9 cellular contexts compared by ENCODE assay signal in the genomic region with DNA sequence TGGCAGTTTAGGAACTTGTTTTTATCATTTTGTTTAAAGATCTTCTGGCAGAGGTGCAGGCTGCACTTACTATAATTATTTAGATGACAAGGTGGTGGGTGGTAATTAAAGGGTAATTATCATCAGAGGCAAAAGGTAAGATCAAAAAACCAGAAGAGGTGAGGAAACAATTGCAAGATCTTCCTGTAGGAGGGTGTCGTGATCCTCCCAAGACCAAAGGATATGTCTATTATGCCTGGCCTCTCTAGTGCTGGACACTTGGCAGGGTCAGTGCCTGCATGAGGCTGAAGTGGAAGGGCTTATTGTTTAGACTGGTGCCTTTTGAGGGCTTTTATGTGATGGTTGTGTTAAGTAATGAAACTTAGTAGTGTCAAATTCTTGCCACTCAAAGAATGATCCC. TPM values are rescaled to one million over a fixed set of nuclear protein-coding genes. Genes with fewer than 3 reads are reported as not detected.
A peak's percentile ranks its signal among the peaks of the same experiment; 100 is the strongest.
DNase-seq lines count a peak whose midpoint lies in the region; ATAC-seq, FAIRE-seq and TF ChIP-seq lines count a peak whose summit lies in the region.
"Had no signal": no experiment of that assay in that cellular context is flagged by ENCODE, and none has a peak within 500 bp of the region (broad histone marks: within the 10 kb centered on the region; RNA-seq: fewer than 3 reads in every experiment).

No MANE protein-coding gene starts in this region.

- peaks cover 17% of the 10 kb centered on the region for H4K20me1 ChIP-seq in HepG2 (ENCODE audit: insufficient read depth, low read length)

- CTCF ChIA-PET in HepG2 (lab: Yijun Ruan, JAX; ENCODE audit: low intra/inter-chr PET ratio, low total read pairs), result interaction anchor here (1.4 to 1.5 kb wide), 2 partner anchors 60 to 62 kb away, joined by 6 to 8 read pairs; no protein-coding TSS in a partner anchor

- POLR2A ChIA-PET in HepG2 (lab: Yijun Ruan, JAX), result interaction anchor here (2.9 to 3.0 kb wide), 2 partner anchors 12 to 123 kb away, joined by 13 to 20 read pairs; no protein-coding TSS in a partner anchor

- no peak for TF ChIP-seq EP300 in HepG2 (IDR thresholded peaks at IDR 0.05; ENCODE audit: low read depth in 2 of 2, low read length in 2 of 2)
- TF ChIP-seq EP300 in HepG2 (CRISPR knock-in tag; IDR thresholded peaks at IDR 0.05; ENCODE audit: borderline replicate concordance), result no peak

- BruUV-seq in HepG2 (replicated peaks; lab: Mats Ljungman, UMichigan), result no TSS peak

- peak overlapping the region; percentile 74 for H3K4me2 ChIP-seq in HepG2 (ENCODE audit: low read depth, low read length)

- TF ChIP-seq CTCF in HepG2 (CRISPR knock-in tag; IDR thresholded peaks at IDR 0.05), result peak; percentile 58
- peak in 2 of 4 donors; percentile 13 to 23 for TF ChIP-seq CTCF in right lobe of liver (IDR thresholded peaks at IDR 0.05)
- TF ChIP-seq CTCF in RWPE2 (IDR thresholded peaks at IDR 0.05; ENCODE audit: poor library complexity, severe bottlenecking), result peak; percentile 38
- peak; percentile 52 for TF ChIP-seq CTCF in foreskin keratinocyte (conservative IDR thresholded peaks at IDR 0.05)
- TF ChIP-seq CTCF in upper lobe of right lung (IDR thresholded peaks at IDR 0.05), result peak; percentile 8

- H3K9me3 ChIP-seq in HepG2 (ENCODE audit: low read length) (no peaks in the 10 kb centered on the region), right lobe of liver (no peaks in the 10 kb centered on the region), RWPE2 (ENCODE audit: severe bottlenecking) (no peaks in the 10 kb centered on the region), upper lobe of right lung (no peaks in the 10 kb centered on the region)
- H3K9me3 ChIP-seq: transverse colon had no signal

- H3K4me3 ChIP-seq in HepG2 (replicated peaks in 1 of 3; ENCODE audit: insufficient read depth in 1 of 3, low read depth in 2 of 3, low read length in 3 of 3) (peak overlapping the region in 2 of 3 experiments; percentile 73 to 79; a peak in 3 of 6 replicates), right lobe of liver (no peak overlapping the region), RWPE2 (ENCODE audit: severe bottlenecking) (peak overlapping the region; percentile 89), upper lobe of right lung (no peak overlapping the region)

- TF ChIP-seq RAD21 in HepG2 (CRISPR knock-in tag; IDR thresholded peaks at IDR 0.05), result peak; percentile 28; the same call in 1 of the 2 replicates

- H3K27me3 ChIP-seq in HepG2 (ENCODE audit: control insufficient read depth in 1 of 2, insufficient read depth in 2 of 2, low read length in 2 of 2) (no peaks in the 10 kb centered on the region; a peak in 1 of 5 replicates), right lobe of liver (no peaks in the 10 kb centered on the region), RWPE2 (ENCODE audit: insufficient read depth, poor library complexity, severe bottlenecking) (no peaks in the 10 kb centered on the region), foreskin keratinocyte (no peaks in the 10 kb centered on the region), upper lobe of right lung (no peaks in the 10 kb centered on the region)
- H3K27me3 ChIP-seq: transverse colon had no signal

- no peak overlapping the region for H2AFZ ChIP-seq in HepG2 (ENCODE audit: low read length)

- ATAC-seq in HepG2, result no peak
- ATAC-seq in right lobe of liver, result no peak
- 0 out of 3 replicates have a peak, but pooled peaks have one; percentile 11 for ATAC-seq in RWPE2 (ENCODE audit: low read depth)
- ATAC-seq in foreskin keratinocyte, result no peak
- ATAC-seq in upper lobe of right lung, result no peak
- no peak for ATAC-seq in GM19467 (IDR thresholded peaks at IDR 0.05; ENCODE audit: unreplicated experiment)
- no peak for ATAC-seq in GM19324 (IDR thresholded peaks at IDR 0.05; ENCODE audit: low FRiP score, unreplicated experiment)

- H3K9ac ChIP-seq in HepG2 (ENCODE audit: insufficient read depth, low read depth, low read length), result peak overlapping the region; percentile 92; the same call in 1 of the 2 replicates

- DNase-seq in HepG2 (ENCODE audit: low spot score) (peak; percentile 21), right lobe of liver (no peak), RWPE2 (ENCODE audit: low spot score) (no peak), foreskin keratinocyte (no peak), upper lobe of right lung (no peak), NCI-H2029 (lab: John Stamatoyannopoulos, UW) (no peak)
- DNase-seq: transverse colon had no signal

- intact Hi-C loops in HepG2 (cut with micrococcal nuclease; ENCODE audit: unreplicated experiment) (loop anchor here (1.0 to 2.0 kb wide), 2 partner anchors 62 to 83 kb away; no protein-coding TSS in a partner anchor), right lobe of liver (cut with DNase I) (no loop called here), upper lobe of right lung (cut with DNase I) (no loop called here)

- H3K36me3 ChIP-seq in HepG2 (replicated peaks in 1 of 2; ENCODE audit: control insufficient read depth in 1 of 2, insufficient read depth in 2 of 2, low read length in 2 of 2) (no peaks in the 10 kb centered on the region), right lobe of liver (no peaks in the 10 kb centered on the region), RWPE2 (ENCODE audit: low read depth) (peaks cover 19% of the 10 kb centered on the region), upper lobe of right lung (no peaks in the 10 kb centered on the region)
- H3K36me3 ChIP-seq: transverse colon had no signal

- 30% methylated on average over 1 of the region's 1 CpG for WGBS in HepG2 (ENCODE audit: low lambda C conversion rate)
- WGBS in right lobe of liver (ENCODE audit: insufficient coverage, low coverage, low lambda C conversion rate, missing lambda C conversion rate), result 45% methylated on average over 1 of the region's 1 CpG

- in situ Hi-C loops in HepG2 (cut with HindIII; ENCODE audit: extremely low pct_ligation_motif_present, low pct_unique_long_range_greater_than_20kb), result no loop called here

- H3K79me2 ChIP-seq in HepG2 (ENCODE audit: insufficient read depth, low read length), result peaks cover 50% of the 10 kb centered on the region

- no peak overlapping the region for H3K27ac ChIP-seq in HepG2 (ENCODE audit: extremely low read length, insufficient read depth, low read length)
- H3K27ac ChIP-seq in right lobe of liver, result no peak overlapping the region
- H3K27ac ChIP-seq in RWPE2 (ENCODE audit: poor library complexity, severe bottlenecking), result no peak overlapping the region
- no peak overlapping the region for H3K27ac ChIP-seq in foreskin keratinocyte
- no peak overlapping the region for H3K27ac ChIP-seq in upper lobe of right lung

- TF ChIP-seq POLR2A in HepG2 (IDR thresholded peaks at IDR 0.05; ENCODE audit: insufficient read depth in 1 of 2, low read depth in 2 of 2, low read length in 2 of 2) (no peak), right lobe of liver (IDR thresholded peaks at IDR 0.05) (no peak)

- H3K4me1 ChIP-seq in HepG2 (ENCODE audit: insufficient read depth, low read length), result peaks cover 44% of the 10 kb centered on the region
- peaks cover 0 to 32% (median 8%) of the 10 kb centered on the region in 4 donors for H3K4me1 ChIP-seq in right lobe of liver
- H3K4me1 ChIP-seq in RWPE2 (ENCODE audit: insufficient read depth, poor library complexity, severe bottlenecking), result peaks cover 23% of the 10 kb centered on the region
- peaks cover 18% of the 10 kb centered on the region for H3K4me1 ChIP-seq in foreskin keratinocyte
- H3K4me1 ChIP-seq in upper lobe of right lung, result peaks cover 34% of the 10 kb centered on the region

- FAIRE-seq in HepG2 (lab: Jason Lieb, UNC), result peak; percentile 78

TF ChIP-seq in HepG2, 621 proteins besides CTCF, POLR2A, EP300 and RAD21 (continues in another document):
- TF ChIP-seq STAG1 (CRISPR knock-in tag; IDR thresholded peaks at IDR 0.05) (peak; percentile 50), THAP11 (CRISPR knock-in tag; IDR thresholded peaks at IDR 0.05) (peak; percentile 20; the same call in 1 of the 2 replicates)

RNA-seq across cellular contexts. Expression of gene WAPL, which starts 1.8 kb away (rescaled TPM):
- total RNA-seq in HepG2 (2016; rRNA removed; fragmentation: Illumina TruSeq; extraction: Trizol) (43.5 and 64.9 TPM in 2 replicates), right lobe of liver (10 to 100 TPM; 13.4 to 21.3 (median 18.8) TPM), foreskin keratinocyte (39.5 and 39.7 TPM in 2 replicates), upper lobe of right lung (35.1 TPM)
- total RNA-seq in HepG2 (2016; cell fraction: cytosol; rRNA removed; fragmentation: Illumina TruSeq; extraction: Trizol; ENCODE audit: low read depth), result 13.0 and 17.4 TPM in 2 replicates
- 43.7 and 63.9 TPM in 2 replicates for total RNA-seq in HepG2 (2016; cell fraction: insoluble cytoplasmic fraction; rRNA removed; fragmentation: Illumina TruSeq; extraction: Trizol)
- 23.7 and 25.1 TPM in 2 replicates for total RNA-seq in HepG2 (2016; cell fraction: membrane; rRNA removed; fragmentation: Illumina TruSeq; extraction: Trizol)
- 39.3 and 43.8 TPM in 2 replicates for total RNA-seq in HepG2 (2016; cell fraction: nucleus; rRNA removed; fragmentation: Illumina TruSeq; extraction: Trizol)
- polyA plus RNA-seq in HepG2 (2011; rRNA removed) (12.3 and 13.2 TPM in 2 replicates), foreskin keratinocyte (15.0 and 17.3 TPM in 2 replicates)
- 5.6 and 9.8 TPM in 2 replicates for polyA plus RNA-seq in HepG2 (2011; cell fraction: cytosol; rRNA removed)
- polyA plus RNA-seq in HepG2 (2011; cell fraction: nucleus; rRNA removed), result 8.2 and 10.9 TPM in 2 replicates
- polyA plus RNA-seq in HepG2 (2012), result 22.0 and 30.6 TPM in 2 replicates
- 1.3 and 1.7 TPM in 2 replicates for polyA plus RNA-seq in HepG2 (2016; cell fraction: cytosol; fragmentation: Illumina TruSeq; extraction: Trizol; ENCODE audit: low read depth)
- polyA plus RNA-seq in HepG2 (2016; cell fraction: insoluble cytoplasmic fraction; fragmentation: Illumina TruSeq; extraction: Trizol; ENCODE audit: low read depth), result 38.5 and 41.9 TPM in 2 replicates
- polyA plus RNA-seq in HepG2 (2016; cell fraction: membrane; fragmentation: Illumina TruSeq; extraction: Trizol; ENCODE audit: low read depth), result 7.0 and 7.3 TPM in 2 replicates
- polyA plus RNA-seq in HepG2 (2016; cell fraction: nucleus; fragmentation: Illumina TruSeq; extraction: Trizol; ENCODE audit: insufficient read depth, low read depth), result 30.3 and 32.3 TPM in 2 replicates
- 17.4 and 26.8 TPM in 2 replicates for polyA minus RNA-seq in HepG2 (2011; rRNA and poly(A)+ RNA removed; ENCODE audit: low replicate concordance)
- polyA minus RNA-seq in HepG2 (2011; cell fraction: cytosol; rRNA and poly(A)+ RNA removed), result 26.6 and 30.6 TPM in 2 replicates
- polyA minus RNA-seq in HepG2 (2011; cell fraction: nucleus; rRNA and poly(A)+ RNA removed), result 38.2 and 48.1 TPM in 2 replicates

Comparison
In these comparisons a context has a peak if more than half of its experiments do, and no peak if none do; other contexts are left out.
1. H3K4me3 ChIP-seq: peak in HepG2 (2 of 3) and RWPE2 (single experiment); none in right lobe of liver (0 of 3) and upper lobe of right lung (single experiment).